ENCODE assay signal across 1 cellular context in the genomic region with DNA sequence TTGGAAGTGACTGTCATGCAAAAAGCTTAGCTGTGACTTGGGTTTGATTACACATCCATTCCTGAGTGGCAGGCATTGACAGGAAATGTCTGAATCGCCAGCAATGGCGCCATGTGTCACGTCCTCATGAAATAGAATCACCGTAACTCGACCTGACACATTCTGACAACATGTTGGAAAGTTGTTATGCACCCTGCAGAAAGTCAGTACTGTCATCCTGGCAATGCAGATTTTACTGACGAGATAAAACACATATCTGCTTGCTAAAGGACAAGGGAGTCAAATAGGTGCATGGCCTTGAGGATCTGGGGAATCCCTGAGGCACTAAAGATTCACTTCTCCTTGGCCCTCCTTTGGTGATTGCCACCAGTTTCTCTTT.
TF ChIP-seq lines count a peak whose summit lies in the region.

No MANE protein-coding gene starts in this region.

TF ChIP-seq in liver, 16 proteins besides CTCF, POLR2A, EP300 and RAD21 (continued from another document):
- TF ChIP-seq, protein P1, sequence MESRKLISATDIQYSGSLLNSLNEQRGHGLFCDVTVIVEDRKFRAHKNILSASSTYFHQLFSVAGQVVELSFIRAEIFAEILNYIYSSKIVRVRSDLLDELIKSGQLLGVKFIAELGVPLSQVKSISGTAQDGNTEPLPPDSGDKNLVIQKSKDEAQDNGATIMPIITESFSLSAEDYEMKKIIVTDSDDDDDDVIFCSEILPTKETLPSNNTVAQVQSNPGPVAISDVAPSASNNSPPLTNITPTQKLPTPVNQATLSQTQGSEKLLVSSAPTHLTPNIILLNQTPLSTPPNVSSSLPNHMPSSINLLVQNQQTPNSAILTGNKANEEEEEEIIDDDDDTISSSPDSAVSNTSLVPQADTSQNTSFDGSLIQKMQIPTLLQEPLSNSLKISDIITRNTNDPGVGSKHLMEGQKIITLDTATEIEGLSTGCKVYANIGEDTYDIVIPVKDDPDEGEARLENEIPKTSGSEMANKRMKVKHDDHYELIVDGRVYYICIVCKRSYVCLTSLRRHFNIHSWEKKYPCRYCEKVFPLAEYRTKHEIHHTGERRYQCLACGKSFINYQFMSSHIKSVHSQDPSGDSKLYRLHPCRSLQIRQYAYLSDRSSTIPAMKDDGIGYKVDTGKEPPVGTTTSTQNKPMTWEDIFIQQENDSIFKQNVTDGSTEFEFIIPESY (IDR thresholded peaks at IDR 0.05) = no peak
- TF ChIP-seq, protein P2, sequence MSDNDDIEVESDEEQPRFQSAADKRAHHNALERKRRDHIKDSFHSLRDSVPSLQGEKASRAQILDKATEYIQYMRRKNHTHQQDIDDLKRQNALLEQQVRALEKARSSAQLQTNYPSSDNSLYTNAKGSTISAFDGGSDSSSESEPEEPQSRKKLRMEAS (IDR thresholded peaks at IDR 0.05) = no peak
- TF ChIP-seq FOXA1 (IDR thresholded peaks at IDR 0.05) = no peak
- peak; percentile 4 for TF ChIP-seq YY1 (IDR thresholded peaks at IDR 0.05)
- no peak for TF ChIP-seq RXRA (IDR thresholded peaks at IDR 0.05)
- TF ChIP-seq TAF1 (conservative IDR thresholded peaks at IDR 0.05) = no peak
- no peak for TF ChIP-seq JUND (IDR thresholded peaks at IDR 0.05)
